ENCODE assay signal across 29 cellular contexts in the genomic region with DNA sequence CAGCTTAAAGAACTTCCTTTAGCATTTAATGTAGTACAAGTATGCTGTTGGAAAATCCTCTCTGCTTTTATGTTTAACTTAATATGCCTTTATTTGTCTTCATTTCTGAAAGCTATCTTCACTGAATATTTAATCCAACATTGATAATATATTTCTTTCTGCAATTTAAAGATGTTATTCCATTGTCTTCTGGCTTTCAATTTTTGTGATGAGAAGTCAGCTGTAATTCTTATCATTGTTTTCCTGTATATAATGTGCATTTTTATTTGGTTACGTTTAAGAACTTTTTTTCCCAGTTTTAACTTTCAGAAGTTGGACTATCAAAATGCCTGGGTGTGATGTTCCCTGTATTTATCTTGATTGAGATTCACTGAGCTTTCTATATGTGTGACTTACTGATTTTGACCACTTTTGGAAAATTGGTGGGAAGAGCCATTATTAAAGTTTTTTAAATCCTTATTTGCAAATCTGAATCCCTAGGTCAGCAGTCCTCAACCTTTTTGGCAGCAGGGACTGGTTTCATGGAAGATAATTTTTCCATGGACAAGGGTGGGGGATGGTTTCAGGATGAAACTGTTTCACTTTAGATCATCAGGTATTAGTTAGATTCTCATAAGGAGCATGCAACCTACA.
"Had no signal": no experiment of that assay in that cellular context is flagged by ENCODE, and none has a peak within 500 bp of the region (broad histone marks: within the 10 kb centered on the region; RNA-seq: fewer than 3 reads in every experiment).

No MANE protein-coding gene starts in this region.

- H3K4me1 ChIP-seq: foreskin keratinocyte had no signal

- DNase-seq: activated CD4-positive, alpha-beta memory T cell treated with anti-CD3 and anti-CD28 coated beads, Interleukin-2, amount 10 ng/mL, durations not matched to agents 7 days and 5 days; activated CD4-positive, alpha-beta T cell treated with anti-CD3 and anti-CD28 coated beads for 1 hour; activated CD4-positive, alpha-beta T cell treated with anti-CD3 and anti-CD28 coated beads for 4 hours; activated CD4-positive, alpha-beta T cell treated with anti-CD3 and anti-CD28 coated beads, Interleukin-2, amount 10 ng/mL, durations not matched to agents 7 days and 5 days; activated CD4-positive, alpha-beta T cell treated with anti-CD3 and anti-CD28 coated beads, Interleukin-2, amount 50 U/mL, for 4 hours; activated CD8-positive, alpha-beta memory T cell treated with anti-CD3 and anti-CD28 coated beads, Interleukin-2, amount 50 U/mL, for 48 hours; activated gamma-delta T cell treated with Interleukin-2 at 50 U/mL for 16 hours; activated naive CD4-positive, alpha-beta T cell treated with anti-CD3 and anti-CD28 coated beads for 36 hours; activated naive CD8-positive, alpha-beta T cell treated with anti-CD3 and anti-CD28 coated beads for 36 hours; activated naive CD8-positive, alpha-beta T cell treated with anti-CD3 and anti-CD28 coated beads, Interleukin-2, amount 50 U/mL, for 24 hours; activated T-cell treated with anti-CD3 and anti-CD28 coated beads for 4 hours; activated T-cell treated with anti-CD3 and anti-CD28 coated beads, Interleukin-2, amount 50 U/mL, for 24 hours; activated T-cell treated with anti-CD3 and anti-CD28 coated beads, Interleukin-2, amount 50 U/mL, for 72 hours; amniotic stem cell; anterior cingulate cortex; caudate nucleus; cortex of kidney; dermis blood vessel endothelial cell; effector CD4-positive, alpha-beta T cell; effector memory CD8-positive, alpha-beta T cell; erythroblast; foreskin keratinocyte; gastrocnemius medialis; glutamatergic neuron; heart left ventricle; T-helper 2 cell had no signal

- FAIRE-seq: colon had no signal

- H3K27me3 ChIP-seq: esophagus muscularis mucosa, gastrocnemius medialis had no signal

- H3K36me3 ChIP-seq: gastrocnemius medialis had no signal

- H3K27ac Mint-ChIP-seq: activated CD4-positive, alpha-beta memory T cell treated with anti-CD3 and anti-CD28 coated beads, Interleukin-2, amount 10 ng/mL, durations not matched to agents 7 days and 5 days; activated CD4-positive, alpha-beta T cell treated with anti-CD3 and anti-CD28 coated beads, Interleukin-2, amount 10 ng/mL, durations not matched to agents 7 days and 5 days; activated naive CD4-positive, alpha-beta T cell treated with anti-CD3 and anti-CD28 coated beads for 36 hours; activated naive CD4-positive, alpha-beta T cell treated with anti-CD3 and anti-CD28 coated beads, Interleukin-2, amount 50 U/mL, for 24 hours; activated naive CD8-positive, alpha-beta T cell treated with anti-CD3 and anti-CD28 coated beads for 36 hours; activated naive CD8-positive, alpha-beta T cell treated with anti-CD3 and anti-CD28 coated beads, Interleukin-2, amount 50 U/mL, for 24 hours; activated T-cell treated with anti-CD3 and anti-CD28 coated beads, Interleukin-2, amount 50 U/mL, for 24 hours; activated T-cell treated with anti-CD3 and anti-CD28 coated beads, Interleukin-2, amount 50 U/mL, for 72 hours; effector memory CD8-positive, alpha-beta T cell had no signal

- H3K4me3 Mint-ChIP-seq: activated CD4-positive, alpha-beta memory T cell treated with anti-CD3 and anti-CD28 coated beads, Interleukin-2, amount 10 ng/mL, durations not matched to agents 7 days and 5 days; activated CD4-positive, alpha-beta T cell treated with anti-CD3 and anti-CD28 coated beads, Interleukin-2, amount 10 ng/mL, durations not matched to agents 7 days and 5 days; activated naive CD4-positive, alpha-beta T cell treated with anti-CD3 and anti-CD28 coated beads for 36 hours; activated naive CD4-positive, alpha-beta T cell treated with anti-CD3 and anti-CD28 coated beads, Interleukin-2, amount 50 U/mL, for 24 hours; activated naive CD8-positive, alpha-beta T cell treated with anti-CD3 and anti-CD28 coated beads for 36 hours; activated naive CD8-positive, alpha-beta T cell treated with anti-CD3 and anti-CD28 coated beads, Interleukin-2, amount 50 U/mL, for 24 hours; activated T-cell treated with anti-CD3 and anti-CD28 coated beads, Interleukin-2, amount 50 U/mL, for 24 hours; activated T-cell treated with anti-CD3 and anti-CD28 coated beads, Interleukin-2, amount 50 U/mL, for 72 hours; effector memory CD8-positive, alpha-beta T cell had no signal

- ATAC-seq: activated naive CD8-positive, alpha-beta T cell treated with anti-CD3 and anti-CD28 coated beads, Interleukin-2, amount 50 U/mL, for 24 hours; activated T-cell treated with anti-CD3 and anti-CD28 coated beads, Interleukin-2, amount 50 U/mL, for 72 hours; effector memory CD8-positive, alpha-beta T cell; foreskin keratinocyte; gastrocnemius medialis; heart left ventricle had no signal

- H3K27ac ChIP-seq: esophagus muscularis mucosa, foreskin keratinocyte, gastrocnemius medialis, heart left ventricle had no signal

- H3K4me3 ChIP-seq: esophagus muscularis mucosa, gastrocnemius medialis, heart left ventricle had no signal
